In genomic region chrX:130789793-130790192, GRCh38 we compare ENCODE assay signal across 12 cellular contexts.
"Had no signal": no experiment of that assay in that cellular context is flagged by ENCODE, and none has a peak within 500 bp of the region (broad histone marks: within the 10 kb centered on the region; RNA-seq: fewer than 3 reads in every experiment).

No MANE protein-coding gene starts in this region.

- H3K9me3 ChIP-seq: left ventricle myocardium inferior, lower lobe of right lung, neutrophil, sigmoid colon had no signal

- DNase-seq: erythroblast; foreskin keratinocyte; immature natural killer cell; left ventricle myocardium inferior; lower lobe of right lung; posterior cingulate gyrus; sigmoid colon; stimulated activated naive CD4-positive, alpha-beta T cell treated with Interleukin-2 at 50 U/mL for 16 hours; trophoblast cell had no signal

- H3K4me1 ChIP-seq: foreskin keratinocyte, left ventricle myocardium inferior, lower lobe of right lung, sigmoid colon had no signal

- H3K36me3 ChIP-seq: left ventricle myocardium inferior, lower lobe of right lung, neutrophil, sigmoid colon had no signal

- ATAC-seq: foreskin keratinocyte; lower lobe of right lung; natural killer cell treated with Interleukin-12 subunit alpha and Interleukin-12 subunit beta and Interleukin-15 and Interleukin-18, amount 100 ng/mL, for 72 hours had no signal

- H3K27ac ChIP-seq: foreskin keratinocyte, left ventricle myocardium inferior, lower lobe of right lung, neutrophil, sigmoid colon, skin epidermis had no signal

- H3K4me3 ChIP-seq: left ventricle myocardium inferior, lower lobe of right lung, sigmoid colon, skin epidermis had no signal

- H3K27me3 ChIP-seq: foreskin keratinocyte, neutrophil, sigmoid colon had no signal
